20 cellular contexts compared by ENCODE assay signal in genomic region chr14:33686856-33687255, GRCh38.
DNase-seq lines count a peak whose midpoint lies in the region; ATAC-seq and TF ChIP-seq lines count a peak whose summit lies in the region.
"Had no signal": no experiment of that assay in that cellular context is flagged by ENCODE, and none has a peak within 500 bp of the region (broad histone marks: within the 10 kb centered on the region; RNA-seq: fewer than 3 reads in every experiment).

No MANE protein-coding gene starts in this region.

- no peaks in the 10 kb centered on the region for H3K9me2 ChIP-seq in SK-N-SH

- POLR2A ChIA-PET in SK-N-SH (lab: Yijun Ruan, JAX): no interaction called here

- no peak for TF ChIP-seq RAD21 in SK-N-SH (IDR thresholded peaks at IDR 0.05; ENCODE audit: low read length)

- TF ChIP-seq EP300 in SK-N-SH (IDR thresholded peaks at IDR 0.05; ENCODE audit: borderline replicate concordance in 1 of 2, low read depth in 1 of 2, low read length in 1 of 2): no peak

- H3K9ac ChIP-seq in SK-N-SH: no peak overlapping the region

- H3K27me3 ChIP-seq in SK-N-SH (ENCODE audit: insufficient read depth): no peaks in the 10 kb centered on the region
- H3K27me3 ChIP-seq: BE2C had no signal

- no peak for ATAC-seq in SK-N-SH treated with all-trans-retinoic acid at 6 μM for 48 hours
- ATAC-seq: GM12878 had no signal

- no peaks in the 10 kb centered on the region for H3K36me3 ChIP-seq in SK-N-SH (replicated peaks in 1 of 2; ENCODE audit: control insufficient read depth in 1 of 2, insufficient read depth in 2 of 2, low read length in 1 of 2)
- H3K36me3 ChIP-seq: BE2C had no signal

- TF ChIP-seq CTCF in SK-N-SH (IDR thresholded peaks at IDR 0.05): no peak

- peaks cover 3 to 38% of the 10 kb centered on the region in 2 experiments for H3K4me1 ChIP-seq in SK-N-SH (ENCODE audit: control insufficient read depth in 1 of 2, insufficient read depth in 2 of 2, low read depth in 1 of 2, low read length in 1 of 2)

- DNase-seq in SK-N-SH (no peak), astrocyte of the hippocampus (ENCODE audit: low read depth, low spot score) (peak; percentile 45), kidney tubule cell (ENCODE audit: low spot score) (peak; percentile 45), NCI-H748 treated with DMSO at 0.1 percent for 48 hours (lab: John Stamatoyannopoulos, UW) (no peak), OCI-M1 (lab: John Stamatoyannopoulos, UW) (no peak), H4 (ENCODE audit: low spot score) (no peak)
- no peak for DNase-seq in stimulated activated CD4-positive, alpha-beta T cell treated with anti-CD3 and anti-CD28 coated beads, Interleukin-4, amount 100 ng/mL, for 24 hours
- DNase-seq: BE2C; CD4-positive, CD25-positive, alpha-beta regulatory T cell; COR-L47; KBM-7; NCI-H1105 treated with DMSO at 0.1 percent for 48 hours; NCI-H1694; NCI-H2081 treated with DMSO at 0.1 percent for 48 hours; NCI-H446 treated with DMSO at 0.1 percent for 48 hours; NCI-H69; RPMI8226 had no signal

- 77% methylated on average over 4 of the region's 4 CpGs for WGBS in SK-N-SH (ENCODE audit: low lambda C conversion rate)

- CTCF ChIA-PET in SK-N-SH (lab: Yijun Ruan, JAX): interaction anchor here (0.6 to 0.7 kb wide), 2 partner anchors 106 to 508 kb away, joined by 3 read pairs; no protein-coding TSS in a partner anchor

- H3K4me3 ChIP-seq in SK-N-SH (ENCODE audit: low read depth in 2 of 2, low read length in 1 of 2): no peak overlapping the region
- H3K4me3 ChIP-seq: GM12878 had no signal

- H3K27ac ChIP-seq in SK-N-SH (ENCODE audit: low read depth in 2 of 2, low read length in 1 of 2): peak overlapping the region in 1 of 2 experiments; percentile 91; a peak in 3 of 4 replicates
- H3K27ac ChIP-seq: 22Rv1 had no signal

- H3K4me2 ChIP-seq in SK-N-SH: 0 out of 2 replicates have a peak overlapping the region, but pooled peaks have one; percentile 32

- H4K20me1 ChIP-seq in SK-N-SH (ENCODE audit: insufficient read depth): no peaks in the 10 kb centered on the region

- peaks cover 19% of the 10 kb centered on the region for H3F3A ChIP-seq in SK-N-SH (replicated peaks; ENCODE audit: insufficient read depth)

- no peaks in the 10 kb centered on the region for H3K79me2 ChIP-seq in SK-N-SH (ENCODE audit: insufficient read depth)

- no peaks in the 10 kb centered on the region for H3K9me3 ChIP-seq in SK-N-SH
- H3K9me3 ChIP-seq: BE2C had no signal

- H2AFZ ChIP-seq in SK-N-SH (ENCODE audit: low read depth): no peak overlapping the region

TF ChIP-seq in SK-N-SH, 30 proteins besides CTCF, POLR2A, EP300 and RAD21 (continues in another document):
- TF ChIP-seq FOSL2 (IDR thresholded peaks at IDR 0.05; ENCODE audit: borderline replicate concordance, low read depth): no peak
- TF ChIP-seq MXI1 (IDR thresholded peaks at IDR 0.05; ENCODE audit: low read depth, low read length): no peak
- TF ChIP-seq, protein P1, sequence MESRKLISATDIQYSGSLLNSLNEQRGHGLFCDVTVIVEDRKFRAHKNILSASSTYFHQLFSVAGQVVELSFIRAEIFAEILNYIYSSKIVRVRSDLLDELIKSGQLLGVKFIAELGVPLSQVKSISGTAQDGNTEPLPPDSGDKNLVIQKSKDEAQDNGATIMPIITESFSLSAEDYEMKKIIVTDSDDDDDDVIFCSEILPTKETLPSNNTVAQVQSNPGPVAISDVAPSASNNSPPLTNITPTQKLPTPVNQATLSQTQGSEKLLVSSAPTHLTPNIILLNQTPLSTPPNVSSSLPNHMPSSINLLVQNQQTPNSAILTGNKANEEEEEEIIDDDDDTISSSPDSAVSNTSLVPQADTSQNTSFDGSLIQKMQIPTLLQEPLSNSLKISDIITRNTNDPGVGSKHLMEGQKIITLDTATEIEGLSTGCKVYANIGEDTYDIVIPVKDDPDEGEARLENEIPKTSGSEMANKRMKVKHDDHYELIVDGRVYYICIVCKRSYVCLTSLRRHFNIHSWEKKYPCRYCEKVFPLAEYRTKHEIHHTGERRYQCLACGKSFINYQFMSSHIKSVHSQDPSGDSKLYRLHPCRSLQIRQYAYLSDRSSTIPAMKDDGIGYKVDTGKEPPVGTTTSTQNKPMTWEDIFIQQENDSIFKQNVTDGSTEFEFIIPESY (IDR thresholded peaks at IDR 0.05; ENCODE audit: borderline replicate concordance, low read depth): no peak
- TF ChIP-seq EZH2phosphoT487 (IDR thresholded peaks at IDR 0.05; ENCODE audit: borderline replicate concordance, low read depth): no peak
- no peak for TF ChIP-seq GATA2 (CRISPR knock-in tag; IDR thresholded peaks at IDR 0.05)
- TF ChIP-seq ELF1 (IDR thresholded peaks at IDR 0.05): no peak
- TF ChIP-seq FOXM1 (IDR thresholded peaks at IDR 0.05; ENCODE audit: low read depth): no peak
- no peak for TF ChIP-seq RCOR1 (IDR thresholded peaks at IDR 0.05; ENCODE audit: low read length)
- TF ChIP-seq, protein P2, sequence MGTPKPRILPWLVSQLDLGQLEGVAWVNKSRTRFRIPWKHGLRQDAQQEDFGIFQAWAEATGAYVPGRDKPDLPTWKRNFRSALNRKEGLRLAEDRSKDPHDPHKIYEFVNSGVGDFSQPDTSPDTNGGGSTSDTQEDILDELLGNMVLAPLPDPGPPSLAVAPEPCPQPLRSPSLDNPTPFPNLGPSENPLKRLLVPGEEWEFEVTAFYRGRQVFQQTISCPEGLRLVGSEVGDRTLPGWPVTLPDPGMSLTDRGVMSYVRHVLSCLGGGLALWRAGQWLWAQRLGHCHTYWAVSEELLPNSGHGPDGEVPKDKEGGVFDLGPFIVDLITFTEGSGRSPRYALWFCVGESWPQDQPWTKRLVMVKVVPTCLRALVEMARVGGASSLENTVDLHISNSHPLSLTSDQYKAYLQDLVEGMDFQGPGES (IDR thresholded peaks at IDR 0.05; ENCODE audit: low read depth, low read length): no peak
- TF ChIP-seq JUND (IDR thresholded peaks at IDR 0.05): no peak
- no peak for TF ChIP-seq RFX5 (IDR thresholded peaks at IDR 0.05; ENCODE audit: low read length)
- TF ChIP-seq RXRA (IDR thresholded peaks at IDR 0.05; ENCODE audit: borderline replicate concordance, low read depth): no peak
- TF ChIP-seq, protein P3, sequence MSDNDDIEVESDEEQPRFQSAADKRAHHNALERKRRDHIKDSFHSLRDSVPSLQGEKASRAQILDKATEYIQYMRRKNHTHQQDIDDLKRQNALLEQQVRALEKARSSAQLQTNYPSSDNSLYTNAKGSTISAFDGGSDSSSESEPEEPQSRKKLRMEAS (IDR thresholded peaks at IDR 0.05; ENCODE audit: low read depth): no peak
- TF ChIP-seq GABPA (IDR thresholded peaks at IDR 0.05; ENCODE audit: low read depth): no peak

TF ChIP-seq in SK-N-SH treated with all-trans-retinoic acid at 6 μM for 48 hours, 23 proteins besides CTCF, POLR2A, EP300 and RAD21:
- TF ChIP-seq ZNF70 (CRISPR knock-in tag; IDR thresholded peaks at IDR 0.05): no peak
- no peak for TF ChIP-seq ISL1 (CRISPR knock-in tag; IDR thresholded peaks at IDR 0.05)
- no peak for TF ChIP-seq ZFP3 (CRISPR knock-in tag; IDR thresholded peaks at IDR 0.05)
- no peak for TF ChIP-seq RARB (CRISPR knock-in tag; IDR thresholded peaks at IDR 0.05)

Comparison
In these comparisons a context has a peak if more than half of its experiments do, and no peak if none do; other contexts are left out.
1. DNase-seq: peak in astrocyte of the hippocampus (single experiment) and kidney tubule cell (single experiment); none in SK-N-SH (single experiment), NCI-H748 treated with DMSO at 0.1 percent for 48 hours (single experiment), OCI-M1 (single experiment), H4 (single experiment) and stimulated activated CD4-positive, alpha-beta T cell treated with anti-CD3 and anti-CD28 coated beads, Interleukin-4, amount 100 ng/mL, for 24 hours (single experiment).